27 cellular contexts compared by ENCODE assay signal in the genomic region with DNA sequence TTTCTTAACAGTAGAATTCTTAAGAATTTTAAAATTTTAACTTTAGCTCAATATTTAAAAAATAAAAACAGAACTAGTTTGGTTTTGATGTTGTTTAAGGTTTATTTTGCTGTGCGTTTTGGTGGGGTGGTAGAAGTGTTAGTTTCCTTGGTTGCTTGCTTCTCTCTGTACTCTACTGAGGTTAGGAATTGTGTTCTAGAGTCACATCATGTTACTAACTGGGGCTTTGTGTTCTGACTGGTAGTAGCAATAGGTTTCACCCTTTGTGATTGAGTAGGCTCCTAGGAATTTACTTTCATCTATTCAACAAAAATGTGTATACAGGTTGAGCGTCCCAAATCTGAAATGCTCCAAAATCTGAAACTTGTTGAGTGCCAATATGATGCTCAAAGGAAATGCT.
"Had no signal": no experiment of that assay in that cellular context is flagged by ENCODE, and none has a peak within 500 bp of the region (broad histone marks: within the 10 kb centered on the region; RNA-seq: fewer than 3 reads in every experiment).

No MANE protein-coding gene starts in this region.

- H3K4me1 ChIP-seq: neural progenitor cell, parathyroid adenoma, upper lobe of right lung had no signal

- H3K36me3 ChIP-seq: neural progenitor cell, ovary, right lobe of liver, sigmoid colon, stomach, thoracic aorta, thyroid gland, tibial nerve, upper lobe of right lung, uterus had no signal

- H3K4me3 Mint-ChIP-seq: natural killer cell; nephron; neural progenitor cell; stimulated activated memory B cell treated with anti-CD40 and anti-IgM and Interleukin-4, amounts not matched to agents 10 μg/mL and 1 μg/mL and 100 μg/mL, for 72 hours had no signal

- H3K9me3 ChIP-seq: ovary, psoas muscle, right lobe of liver, sigmoid colon, stomach, thoracic aorta, thyroid gland, tibial nerve, upper lobe of right lung, uterus had no signal

- H3K4me3 ChIP-seq: neural progenitor cell, ovary, psoas muscle, right lobe of liver, sigmoid colon, stomach, thoracic aorta, thyroid gland, tibial nerve, upper lobe of right lung, uterus had no signal

- DNase-seq: naive thymus-derived CD4-positive, alpha-beta T cell; natural killer cell; occipital lobe; ovary; posterior cingulate gyrus; psoas muscle; right cardiac atrium; right lobe of liver; sigmoid colon; small intestine; stimulated activated CD4-positive, alpha-beta T cell treated with anti-CD3 and anti-CD28 coated beads, Interleukin-15, amount 100 ng/mL, for 24 hours; stimulated activated CD4-positive, alpha-beta T cell treated with anti-CD3 and anti-CD28 coated beads, Interleukin-2, amount 100 ng/mL, for 24 hours; stimulated activated CD4-positive, alpha-beta T cell treated with anti-CD3 and anti-CD28 coated beads, Interleukin-2, amount 100 ng/mL, for 48 hours; stimulated activated CD4-positive, alpha-beta T cell treated with anti-CD3 and anti-CD28 coated beads, Interleukin-4, amount 100 ng/mL, for 24 hours; stimulated activated naive CD4-positive, alpha-beta T cell treated with Interleukin-2 at 50 U/mL for 16 hours; stomach; thyroid gland; trophoblast cell; upper lobe of right lung; uterus had no signal

- H3K27me3 ChIP-seq: neural progenitor cell, ovary, right lobe of liver, sigmoid colon, stomach, thyroid gland, tibial nerve, upper lobe of right lung, uterus had no signal

- H3K27ac Mint-ChIP-seq: natural killer cell; nephron; neural progenitor cell; progenitor cell of endocrine pancreas; stimulated activated memory B cell treated with anti-CD40 and anti-IgM and Interleukin-4, amounts not matched to agents 10 μg/mL and 1 μg/mL and 100 μg/mL, for 72 hours had no signal

- H3K4me2 ChIP-seq: neural progenitor cell had no signal

- H2AFZ ChIP-seq: neural progenitor cell, parathyroid adenoma had no signal

- ATAC-seq: naive thymus-derived CD4-positive, alpha-beta T cell; natural killer cell; right cardiac atrium; right lobe of liver; stimulated activated memory B cell treated with anti-CD40 and anti-IgM and Interleukin-4, amounts not matched to agents 10 μg/mL and 1 μg/mL and 100 μg/mL, for 72 hours; upper lobe of right lung had no signal

- H3K9ac ChIP-seq: neural progenitor cell, parathyroid adenoma had no signal

- H3K27ac ChIP-seq: neural progenitor cell, ovary, parathyroid adenoma, right lobe of liver, sigmoid colon, stomach, thoracic aorta, thyroid gland, tibial nerve, upper lobe of right lung, uterus had no signal

- H3K27me3 Mint-ChIP-seq: naive thymus-derived CD4-positive, alpha-beta T cell; stimulated activated memory B cell treated with anti-CD40 and anti-IgM and Interleukin-4, amounts not matched to agents 10 μg/mL and 1 μg/mL and 100 μg/mL, for 72 hours had no signal

- H3K9me3 Mint-ChIP-seq: naive thymus-derived CD4-positive, alpha-beta T cell; nephron had no signal

- H3K36me3 Mint-ChIP-seq: natural killer cell had no signal
